In the genomic region with DNA sequence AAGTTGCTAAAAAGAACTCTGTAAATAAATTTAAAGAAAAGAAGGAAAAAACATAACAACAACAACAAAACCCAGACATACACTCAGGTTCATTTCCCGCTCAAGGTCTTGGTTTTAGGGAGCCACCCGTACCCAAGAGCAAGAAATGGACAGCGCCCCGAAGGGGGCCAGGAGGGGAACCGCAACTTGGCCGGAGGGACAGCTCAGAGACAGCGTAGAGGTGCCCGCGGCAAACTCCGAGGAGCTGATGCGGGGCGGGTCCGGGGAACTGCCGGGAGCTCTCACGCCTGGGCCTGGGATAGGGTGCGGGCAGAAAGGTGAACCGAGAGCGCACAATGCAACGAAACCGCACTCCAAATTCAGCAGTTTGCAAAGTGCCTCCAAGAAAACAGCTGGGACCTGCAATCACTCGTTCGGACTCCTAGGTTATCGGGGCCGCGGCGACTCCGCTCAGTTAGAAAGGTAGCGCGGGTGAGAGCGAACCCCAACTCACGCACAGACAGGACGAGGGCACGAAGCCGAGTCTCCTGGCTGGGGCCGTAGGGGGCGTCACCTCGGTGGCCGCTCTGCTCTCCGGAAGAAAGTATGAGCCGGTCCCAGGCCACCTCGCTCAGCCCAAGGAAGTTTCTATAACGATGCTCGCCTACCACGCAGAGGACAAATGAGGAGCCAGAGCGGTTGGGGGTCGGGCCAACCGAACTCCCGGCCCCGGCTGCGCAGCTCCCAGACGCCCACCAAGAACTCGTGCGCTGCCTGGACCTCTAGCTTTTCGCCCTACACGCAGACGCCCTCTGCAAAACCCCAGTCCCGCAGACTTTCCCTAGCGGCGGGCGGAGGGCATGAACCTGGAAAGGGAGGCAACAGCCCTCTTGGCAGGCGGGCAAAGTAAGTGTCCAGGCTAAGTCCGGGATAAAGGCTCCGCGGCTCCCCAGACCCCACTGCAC, we compare ENCODE assay signal across 9 cellular contexts. TPM values are rescaled to one million over a fixed set of nuclear protein-coding genes. Genes with fewer than 3 reads are reported as not detected.
DNase-seq lines count a peak whose midpoint lies in the region; ATAC-seq, FAIRE-seq and TF ChIP-seq lines count a peak whose summit lies in the region.
"Had no signal": no experiment of that assay in that cellular context is flagged by ENCODE, and none has a peak within 500 bp of the region (broad histone marks: within the 10 kb centered on the region; RNA-seq: fewer than 3 reads in every experiment).

No MANE protein-coding gene starts in this region.

- TF ChIP-seq CTCF in GM12864 (IDR thresholded peaks at IDR 0.05; ENCODE audit: low read depth, low read length, missing control alignments), result peak; percentile 24
- TF ChIP-seq CTCF in bronchial epithelial cell (IDR thresholded peaks at IDR 0.05; ENCODE audit: insufficient read depth, low read length, severe bottlenecking), result peak; percentile 45
- peak; percentile 53 for TF ChIP-seq CTCF in kidney epithelial cell (IDR thresholded peaks at IDR 0.05; ENCODE audit: insufficient read depth, low read length, poor library complexity, severe bottlenecking)
- TF ChIP-seq CTCF in D721Med (IDR thresholded peaks at IDR 0.05; ENCODE audit: insufficient read depth, missing control alignments), result no peak

- DNase-seq in GM12864 (ENCODE audit: low read depth), result no peak
- DNase-seq in RPMI8226, result peak; percentile 49
- no peak for DNase-seq in bronchial epithelial cell (ENCODE audit: low read depth)
- DNase-seq in kidney epithelial cell (ENCODE audit: low read depth), result no peak
- peak; percentile 52 for DNase-seq in stimulated activated CD4-positive, alpha-beta T cell treated with anti-CD3 and anti-CD28 coated beads, Interleukin-15, amount 100 ng/mL, for 24 hours
- DNase-seq in D721Med (ENCODE audit: insufficient read length, low spot score), result no peak

- ATAC-seq in HG02642 (IDR thresholded peaks at IDR 0.05; ENCODE audit: poor library complexity, unreplicated experiment), result no peak
- no peak for ATAC-seq in HG03521 (IDR thresholded peaks at IDR 0.05; ENCODE audit: unreplicated experiment)

- H3K4me3 ChIP-seq in GM12864 (ENCODE audit: low read depth, low read length) (no peak overlapping the region), bronchial epithelial cell (ENCODE audit: low read depth, low read length) (peak overlapping the region; percentile 40), kidney epithelial cell (ENCODE audit: low read depth, low read length) (peak overlapping the region; percentile 48)

- no peak for FAIRE-seq in bronchial epithelial cell (lab: Jason Lieb, UNC)
- FAIRE-seq in D721Med (lab: Jason Lieb, UNC), result no peak

- H3K27me3 ChIP-seq in bronchial epithelial cell (ENCODE audit: control insufficient read depth, insufficient read depth, low read length) (peaks cover 28% of the 10 kb centered on the region), kidney epithelial cell (ENCODE audit: control insufficient read depth, insufficient read depth, low read length) (peaks cover 24% of the 10 kb centered on the region)

- no peaks in the 10 kb centered on the region for H3K36me3 ChIP-seq in bronchial epithelial cell (ENCODE audit: control insufficient read depth, insufficient read depth, low read length)
- no peaks in the 10 kb centered on the region for H3K36me3 ChIP-seq in kidney epithelial cell (ENCODE audit: control insufficient read depth, insufficient read depth, low read length)

RNA-seq across cellular contexts. Expression of a gene that starts 1.4 kb away (rescaled TPM):
- not detected in 2 replicates for total RNA-seq in bronchial epithelial cell
- total RNA-seq in kidney epithelial cell, result 0.08 and 0.21 TPM in 2 replicates
- total RNA-seq: T-helper 1 cell treated with Interleukin-12 subunit alpha and Interleukin-12 subunit beta and Interleukin-4 antibody, amounts not matched to agents 30 ng/mL and 1 ng/mL, for 36 hours had no signal

Comparison
In these comparisons a context has a peak if more than half of its experiments do, and no peak if none do; other contexts are left out.
1. DNase-seq: peak in RPMI8226 (single experiment) and stimulated activated CD4-positive, alpha-beta T cell treated with anti-CD3 and anti-CD28 coated beads, Interleukin-15, amount 100 ng/mL, for 24 hours (single experiment); none in GM12864 (single experiment), bronchial epithelial cell (single experiment), kidney epithelial cell (single experiment) and D721Med (single experiment).